ENCODE assay signal across 9 cellular contexts in the genomic region with DNA sequence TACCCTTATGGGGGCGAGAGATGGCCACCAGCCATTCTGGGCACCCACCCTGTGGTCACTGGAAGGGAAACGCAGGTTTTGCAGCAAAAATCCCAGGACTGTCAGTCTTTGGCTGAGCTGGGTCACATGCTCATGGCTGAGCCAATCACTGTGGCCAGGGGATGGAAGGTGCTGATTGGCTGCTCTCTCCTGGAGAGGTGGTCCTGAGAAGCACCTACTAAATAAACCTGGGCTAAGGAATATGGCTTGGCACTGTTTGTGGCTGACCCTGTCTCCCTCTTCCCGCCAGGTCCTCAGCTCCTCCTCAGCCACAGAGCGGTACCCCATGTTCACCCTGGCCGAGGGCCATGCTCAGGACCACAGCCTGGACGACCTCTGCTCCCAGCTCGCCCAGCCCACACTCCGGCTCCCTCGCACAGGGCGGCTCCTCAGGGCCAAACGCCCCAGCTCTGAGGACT. TPM values are rescaled to one million over a fixed set of nuclear protein-coding genes. Genes with fewer than 3 reads are reported as not detected.
A peak's percentile ranks its signal among the peaks of the same experiment; 100 is the strongest.
DNase-seq lines count a peak whose midpoint lies in the region; ATAC-seq, FAIRE-seq and TF ChIP-seq lines count a peak whose summit lies in the region.
"Had no signal": no experiment of that assay in that cellular context is flagged by ENCODE, and none has a peak within 500 bp of the region (broad histone marks: within the 10 kb centered on the region; RNA-seq: fewer than 3 reads in every experiment).

No MANE protein-coding gene starts in this region.

- H3K27ac ChIP-seq in pancreas, result no peak overlapping the region
- no peak overlapping the region for H3K27ac ChIP-seq in kidney (ENCODE audit: low read depth in 2 of 2, low read length in 2 of 2)

- ATAC-seq in activated naive CD8-positive, alpha-beta T cell treated with anti-CD3 and anti-CD28 coated beads, Interleukin-2, amount 10 ng/mL, durations not matched to agents 7 days and 5 days (ENCODE audit: low read depth), result no peak
- ATAC-seq in pancreas, result peak; percentile 7 to 35 (median 17)

- H3K36me3 Mint-ChIP-seq in activated naive CD8-positive, alpha-beta T cell treated with anti-CD3 and anti-CD28 coated beads, Interleukin-2, amount 10 ng/mL, durations not matched to agents 7 days and 5 days, result peaks cover 47% of the 10 kb centered on the region

- no peak overlapping the region for H3K9ac ChIP-seq in kidney (ENCODE audit: low read length in 2 of 2)

- H3K4me1 ChIP-seq in pancreas (no peaks in the 10 kb centered on the region), kidney (ENCODE audit: control insufficient read depth in 1 of 2, insufficient read depth in 1 of 2, low read depth in 1 of 2, low read length in 2 of 2) (no peaks in the 10 kb centered on the region)

- peak overlapping the region; percentile 92 for H3K27ac Mint-ChIP-seq in activated naive CD8-positive, alpha-beta T cell treated with anti-CD3 and anti-CD28 coated beads, Interleukin-2, amount 10 ng/mL, durations not matched to agents 7 days and 5 days

- no peaks in the 10 kb centered on the region for H3K27me3 Mint-ChIP-seq in activated naive CD8-positive, alpha-beta T cell treated with anti-CD3 and anti-CD28 coated beads, Interleukin-2, amount 10 ng/mL, durations not matched to agents 7 days and 5 days

- H3K4me3 Mint-ChIP-seq in activated naive CD8-positive, alpha-beta T cell treated with anti-CD3 and anti-CD28 coated beads, Interleukin-2, amount 10 ng/mL, durations not matched to agents 7 days and 5 days, result peak overlapping the region; percentile 69

- no peak for TF ChIP-seq CTCF in pancreas (IDR thresholded peaks at IDR 0.05)
- no peak for TF ChIP-seq CTCF in kidney (IDR thresholded peaks at IDR 0.05; ENCODE audit: borderline replicate concordance, extremely low read depth, insufficient read depth)

- H3K36me3 ChIP-seq in MG63 (peaks cover 91% of the 10 kb centered on the region), pancreas (peaks cover 2 to 53% (median 30%) of the 10 kb centered on the region in 3 donors), kidney (ENCODE audit: control insufficient read depth in 1 of 2, insufficient read depth in 2 of 2, low read length in 2 of 2) (peaks cover 25 to 55% of the 10 kb centered on the region in 2 donors)

- intact Hi-C loops in pancreas (cut with DNase I) (no loop called here), kidney (cut with DNase I) (no loop called here)

- no peaks in the 10 kb centered on the region for H3K9me3 Mint-ChIP-seq in activated naive CD8-positive, alpha-beta T cell treated with anti-CD3 and anti-CD28 coated beads, Interleukin-2, amount 10 ng/mL, durations not matched to agents 7 days and 5 days

- peaks cover 42% of the 10 kb centered on the region for H3K4me1 Mint-ChIP-seq in activated naive CD8-positive, alpha-beta T cell treated with anti-CD3 and anti-CD28 coated beads, Interleukin-2, amount 10 ng/mL, durations not matched to agents 7 days and 5 days

- H3K4me3 ChIP-seq in MG63, result no peak overlapping the region
- H3K4me3 ChIP-seq in pancreas, result no peak overlapping the region
- no peak overlapping the region for H3K4me3 ChIP-seq in kidney (ENCODE audit: low read length in 2 of 2)

- H3K27me3 ChIP-seq in MG63 (no peaks in the 10 kb centered on the region), pancreas (no peaks in the 10 kb centered on the region)

- peak; percentile 11 for DNase-seq in NCI-H2227 (lab: John Stamatoyannopoulos, UW; ENCODE audit: unreplicated experiment)
- no peak for DNase-seq in NCI-H2227 treated with DMSO at 0.1 percent for 48 hours (lab: John Stamatoyannopoulos, UW)
- DNase-seq in MG63, result peak; percentile 62
- DNase-seq in activated naive CD8-positive, alpha-beta T cell treated with anti-CD3 and anti-CD28 coated beads, Interleukin-2, amount 10 ng/mL, durations not matched to agents 7 days and 5 days, result no peak
- DNase-seq in pancreas, result peak in 1 of 6 donors; percentile 57
- DNase-seq in NCI-H1930 (lab: John Stamatoyannopoulos, UW), result no peak
- DNase-seq in SHP77 treated with DMSO at 0.1 percent for 48 hours (lab: John Stamatoyannopoulos, UW), result no peak
- no peak for DNase-seq in kidney

- POLR2A ChIA-PET in activated naive CD8-positive, alpha-beta T cell treated with anti-CD3 and anti-CD28 coated beads, Interleukin-2, amount 10 ng/mL, durations not matched to agents 7 days and 5 days (lab: Charles Lee), result interaction anchor here (0.6 to 7.7 kb wide), 12 partner anchors 9 to 149 kb away, joined by 3 to 224 read pairs (median 5); partner anchors contain the start of genes ATG4D, CDKN2D, KRI1 and QTRT1

- H3K9me3 ChIP-seq in MG63 (0 out of 2 replicates have a peak, but pooled peaks cover 3% of the 10 kb centered on the region), pancreas (no peaks in the 10 kb centered on the region), kidney (ENCODE audit: control insufficient read depth in 1 of 2, low read length in 2 of 2) (no peaks in the 10 kb centered on the region)

- WGBS in pancreas, 2 donors, result 88% methylated on average over 11 of the region's 11 CpGs

- FAIRE-seq in pancreas (lab: Jason Lieb, UNC), result no peak
- FAIRE-seq in kidney (lab: Jason Lieb, UNC), result no peak

RNA-seq across cellular contexts. Expression of gene ATG4D, which starts 8.9 kb away (rescaled TPM):
- total RNA-seq in MG63 (2014; rRNA removed; shearing (Covaris generic); ENCODE audit: low replicate concordance), result 16.6 and 27.0 TPM in 2 replicates
- total RNA-seq in activated naive CD8-positive, alpha-beta T cell treated with anti-CD3 and anti-CD28 coated beads, Interleukin-2, amount 10 ng/mL, durations not matched to agents 7 days and 5 days, result 10 to 100 TPM; 50.4 to 66.6 TPM
- total RNA-seq in pancreas, result 10 to 100 TPM; 12.9 to 26.9 (median 20.5) TPM
- polyA plus RNA-seq in pancreas, result 10 to 100 TPM; 35.2 to 62.1 TPM
- 32.7 TPM for total RNA-seq in kidney
- polyA plus RNA-seq in kidney (ENCODE audit: insufficient read depth, low read depth, low replicate concordance), result 91.7 TPM

RNA-seq across cellular contexts. Expression of gene KRI1, which starts 13.2 kb away (rescaled TPM):
- 31.7 and 43.3 TPM in 2 replicates for total RNA-seq in MG63 (2014; rRNA removed; shearing (Covaris generic); ENCODE audit: low replicate concordance)
- 10 to 100 TPM; 76.2 to 85.4 TPM for total RNA-seq in activated naive CD8-positive, alpha-beta T cell treated with anti-CD3 and anti-CD28 coated beads, Interleukin-2, amount 10 ng/mL, durations not matched to agents 7 days and 5 days
- total RNA-seq in pancreas (10 to 100 TPM in 4 of 6 donors, 1 to 10 TPM in 2; 8.0 to 15.8 (median 13.5) TPM), kidney (29.4 TPM)
- polyA plus RNA-seq in pancreas (10 to 100 TPM; 34.7 to 41.8 TPM), kidney (ENCODE audit: insufficient read depth, low read depth, low replicate concordance) (13.9 TPM)

RNA-seq across cellular contexts. Expression of gene CDKN2D, which starts 16.2 kb away (rescaled TPM):
- 24.9 and 43.3 TPM in 2 replicates for total RNA-seq in MG63 (2014; rRNA removed; shearing (Covaris generic); ENCODE audit: low replicate concordance)
- 10 to 100 TPM; 93.0 to 95.9 TPM for total RNA-seq in activated naive CD8-positive, alpha-beta T cell treated with anti-CD3 and anti-CD28 coated beads, Interleukin-2, amount 10 ng/mL, durations not matched to agents 7 days and 5 days
- total RNA-seq in pancreas (1 to 10 TPM; 1.4 to 3.3 (median 2.1) TPM), kidney (8.8 TPM)
- polyA plus RNA-seq in pancreas (1 to 10 TPM; 3.8 to 9.1 TPM), kidney (ENCODE audit: insufficient read depth, low read depth, low replicate concordance) (14.7 TPM)

RNA-seq across cellular contexts. Expression of gene AP1M2, which starts 34.5 kb away (rescaled TPM):
- total RNA-seq in MG63 (2014; rRNA removed; shearing (Covaris generic); ENCODE audit: low replicate concordance), result 1.4 TPM in 1 of 2 replicates, not detected in the other
- not detected for total RNA-seq in activated naive CD8-positive, alpha-beta T cell treated with anti-CD3 and anti-CD28 coated beads, Interleukin-2, amount 10 ng/mL, durations not matched to agents 7 days and 5 days
- total RNA-seq in pancreas (10 to 100 TPM; 32.2 to 48.6 (median 39.7) TPM), kidney (74.1 TPM)
- polyA plus RNA-seq in pancreas (10 to 100 TPM; 55.3 to 57.6 TPM), kidney (ENCODE audit: insufficient read depth, low read depth, low replicate concordance) (232 TPM)
- total RNA-seq: activated CD8-positive, alpha-beta memory T cell treated with anti-CD3 and anti-CD28 coated beads for 36 hours had no signal

RNA-seq across cellular contexts. Expression of gene S1PR5, which starts 35.4 kb away (rescaled TPM):
- not detected in 2 replicates for total RNA-seq in MG63 (2014; rRNA removed; shearing (Covaris generic); ENCODE audit: low replicate concordance)
- total RNA-seq in activated naive CD8-positive, alpha-beta T cell treated with anti-CD3 and anti-CD28 coated beads, Interleukin-2, amount 10 ng/mL, durations not matched to agents 7 days and 5 days, result 1 to 10 TPM; 3.3 to 4.7 TPM
- total RNA-seq in pancreas (1 to 10 TPM in 2 of 6 donors, under 1 TPM in 4; 0.32 to 1.3 (median 0.63) TPM), kidney (0.69 TPM)
- polyA plus RNA-seq in pancreas (under 1 TPM; 0.21 to 0.38 TPM), kidney (ENCODE audit: insufficient read depth, low read depth, low replicate concordance) (0.84 TPM)

Comparison
In these comparisons a context has a peak if more than half of its experiments do, and no peak if none do; other contexts are left out.
1. DNase-seq: peak in NCI-H2227 (single experiment) and MG63 (single experiment); none in NCI-H2227 treated with DMSO at 0.1 percent for 48 hours (single experiment), activated naive CD8-positive, alpha-beta T cell treated with anti-CD3 and anti-CD28 coated beads, Interleukin-2, amount 10 ng/mL, durations not matched to agents 7 days and 5 days (single experiment), NCI-H1930 (0 of 2), SHP77 treated with DMSO at 0.1 percent for 48 hours (single experiment) and kidney (single experiment).